8 cellular contexts compared by ENCODE assay signal in genomic region chr16:1492923-1493745, GRCh38. TPM values are rescaled to one million over a fixed set of nuclear protein-coding genes. Genes with fewer than 3 reads are reported as not detected.
A peak's percentile ranks its signal among the peaks of the same experiment; 100 is the strongest.
DNase-seq lines count a peak whose midpoint lies in the region; ATAC-seq lines count a peak whose summit lies in the region.

Gene TELO2, plus strand, starts transcription at chr16:1493360. Its CDS starts 922 bp downstream, at chr16:1494282.

- peak within 1 kb of the TSS; percentile 95 for H3K4me2 ChIP-seq in BLaER1

- ATAC-seq in GM19324 (IDR thresholded peaks at IDR 0.05; ENCODE audit: low FRiP score, unreplicated experiment), result peak; percentile 64
- peak; percentile 85 to 88 for ATAC-seq in naive B cell (ENCODE audit: low read depth in 2 of 2)

- H3K36me3 ChIP-seq in BLaER1, result peaks cover 40% of the 10 kb centered on the region

- peak within 1 kb of the TSS; percentile 97 to 100 (median 100) for H3K27ac Mint-ChIP-seq in naive B cell

- peak within 1 kb of the TSS; percentile 98 for H3K9ac ChIP-seq in BLaER1

- no peaks in the 10 kb centered on the region for H3K9me3 ChIP-seq in BLaER1

- peaks cover 33% of the 10 kb centered on the region for H3K4me1 ChIP-seq in BLaER1

- H4K20me1 ChIP-seq in BLaER1, result peaks cover 45% of the 10 kb centered on the region

- no peaks in the 10 kb centered on the region for H3K9me3 Mint-ChIP-seq in naive B cell

- no peaks in the 10 kb centered on the region for H3K36me3 Mint-ChIP-seq in naive B cell

- peak within 1 kb of the TSS; percentile 97 for H3K27ac ChIP-seq in BLaER1

- peak within 1 kb of the TSS; percentile 96 for H3K4me3 ChIP-seq in BLaER1

- peak within 1 kb of the TSS; percentile 86 to 99 (median 96) for H3K4me3 Mint-ChIP-seq in naive B cell

- H3K4me1 Mint-ChIP-seq in naive B cell, result peaks cover 13 to 22% (median 15%) of the 10 kb centered on the region in 3 donors

- H3K27me3 ChIP-seq in BLaER1, result no peaks in the 10 kb centered on the region

- DNase-seq in HUDEP-2 (lab: John Stamatoyannopoulos, UW; ENCODE audit: unreplicated experiment in 76 of 76), result peak in 73 of 76 experiments; percentile 17 to 90 (median 74)
- DNase-seq in RPMI7951 (ENCODE audit: low read depth), result peak; percentile 66
- peak; percentile 74 to 81 for DNase-seq in activated T-helper 1 cell treated with anti-CD3 and anti-CD28 coated beads, Interleukin-2, amount 50 U/mL, for 16 hours (ENCODE audit: low read depth in 1 of 2, low spot score in 1 of 2)
- DNase-seq in fibroblast of gingiva (ENCODE audit: low read depth), result peak; percentile 65
- DNase-seq in naive B cell, result peak; percentile 83
- peak; percentile 61 to 69 for DNase-seq in stimulated activated CD8-positive, alpha-beta memory T cell treated with anti-CD3 and anti-CD28 coated beads, Interleukin-7, amount 100 ng/mL, for 48 hours (ENCODE audit: extremely low read depth in 1 of 2, low read depth in 1 of 2)

- H3K27me3 Mint-ChIP-seq in naive B cell, result no peaks in the 10 kb centered on the region

RNA-seq across cellular contexts. Expression of gene TELO2, which starts in this region (rescaled TPM):
- 9.0 and 12.8 TPM in 2 replicates for total RNA-seq in RPMI7951 (2014; rRNA removed; shearing (Covaris generic))
- polyA plus RNA-seq in naive B cell (ENCODE audit: low read depth in 6 of 6), result 10 to 100 TPM; 17.3 to 37.1 (median 26.3) TPM

Comparison
In these comparisons a context has a peak if more than half of its experiments do, and no peak if none do; other contexts are left out.
1. Peak in every context shown above with its lines: DNase-seq, ATAC-seq, H3K4me3 ChIP-seq and H3K27ac ChIP-seq.